8 cellular contexts compared by ENCODE assay signal in genomic region chr15:32029862-32030781, GRCh38. TPM values are rescaled to one million over a fixed set of nuclear protein-coding genes. Genes with fewer than 3 reads are reported as not detected.
DNase-seq lines count a peak whose midpoint lies in the region; FAIRE-seq and TF ChIP-seq lines count a peak whose summit lies in the region.

TSS of gene CHRNA7 (plus strand) at chr15:32030515. CDS start at chr15:32030595, 80 bp downstream.

- no peak for TF ChIP-seq EP300 in SK-N-SH (IDR thresholded peaks at IDR 0.05; ENCODE audit: borderline replicate concordance in 1 of 2, low read depth in 1 of 2, low read length in 1 of 2)

- no peaks in the 10 kb centered on the region for H3K36me3 ChIP-seq in BLaER1
- H3K36me3 ChIP-seq in SK-N-SH (replicated peaks in 1 of 2; ENCODE audit: control insufficient read depth in 1 of 2, insufficient read depth in 2 of 2, low read length in 1 of 2), result no peaks in the 10 kb centered on the region
- no peaks in the 10 kb centered on the region for H3K36me3 ChIP-seq in ectodermal cell (ENCODE audit: control insufficient read depth, insufficient read depth, low read length)

- POLR2A ChIA-PET in SK-N-SH (lab: Yijun Ruan, JAX), result interaction anchor here (0.6 to 2.2 kb wide), 7 partner anchors 33 to 87 kb away, joined by 3 to 17 read pairs (median 4); no protein-coding TSS in a partner anchor

- H3K27ac ChIP-seq in BLaER1 (peak within 1 kb of the TSS; percentile 70; the same call in 1 of the 2 replicates), SK-N-SH (ENCODE audit: low read depth in 2 of 2, low read length in 1 of 2) (peak within 1 kb of the TSS in 1 of 2 experiments; percentile 92; a peak in 2 of 4 replicates), ectodermal cell (ENCODE audit: insufficient read depth, low read depth, low read length, poor library complexity, severe bottlenecking) (no peak within 1 kb of the TSS), substantia nigra (ENCODE audit: low read depth, low read length, poor library complexity, severe bottlenecking) (no peak within 1 kb of the TSS)

- H4K20me1 ChIP-seq in BLaER1, result no peaks in the 10 kb centered on the region
- no peaks in the 10 kb centered on the region for H4K20me1 ChIP-seq in SK-N-SH (ENCODE audit: insufficient read depth)

- H3K79me2 ChIP-seq in SK-N-SH (ENCODE audit: insufficient read depth), result no peaks in the 10 kb centered on the region

- TF ChIP-seq CTCF in SK-N-SH (IDR thresholded peaks at IDR 0.05), result peak; percentile 10; the same call in 1 of the 2 replicates

- peak; percentile 30 for DNase-seq in GM18507 (ENCODE audit: extremely low spot score, insufficient read length, low read depth)
- DNase-seq in HUDEP-2 (lab: John Stamatoyannopoulos, UW; ENCODE audit: unreplicated experiment in 76 of 76), result peak in 61 of 76 experiments; percentile 2 to 72 (median 37)
- peak; percentile 94 for DNase-seq in SK-N-SH
- peak; percentile 27 to 36 for DNase-seq in lung microvascular endothelial cell (ENCODE audit: low read depth in 2 of 2)
- peak in 42 of 49 donors; percentile 8 to 80 (median 49) for DNase-seq in substantia nigra (lab: John Stamatoyannopoulos, UW)
- DNase-seq in NCI-H2107 treated with DMSO at 0.1 percent for 48 hours (lab: John Stamatoyannopoulos, UW; ENCODE audit: unreplicated experiment), result no peak

- FAIRE-seq in GM18507 (lab: Jason Lieb, UNC), result no peak

- peak within 1 kb of the TSS; percentile 99 for H3K4me2 ChIP-seq in BLaER1
- H3K4me2 ChIP-seq in SK-N-SH, result peak within 1 kb of the TSS; percentile 93

- H3K9me3 ChIP-seq in BLaER1 (no peaks in the 10 kb centered on the region), SK-N-SH (no peaks in the 10 kb centered on the region), ectodermal cell (ENCODE audit: control insufficient read depth, low read length) (no peaks in the 10 kb centered on the region)

- H3F3A ChIP-seq in SK-N-SH (replicated peaks; ENCODE audit: insufficient read depth), result no peaks in the 10 kb centered on the region

- H3K4me1 ChIP-seq in BLaER1 (peaks cover 17% of the 10 kb centered on the region), SK-N-SH (ENCODE audit: control insufficient read depth in 1 of 2, insufficient read depth in 2 of 2, low read depth in 1 of 2, low read length in 1 of 2) (peaks cover 0 to 34% of the 10 kb centered on the region in 2 experiments; a peak in 2 of 4 replicates), ectodermal cell (ENCODE audit: control insufficient read depth, insufficient read depth, low read length) (no peaks in the 10 kb centered on the region)

- peak within 1 kb of the TSS; percentile 96 for H2AFZ ChIP-seq in SK-N-SH (ENCODE audit: low read depth)

- no peak for TF ChIP-seq RAD21 in SK-N-SH (IDR thresholded peaks at IDR 0.05; ENCODE audit: low read length)

- peak within 1 kb of the TSS; percentile 80 for H3K9ac ChIP-seq in BLaER1
- H3K9ac ChIP-seq in SK-N-SH, result no peak within 1 kb of the TSS; the same call in 1 of the 2 replicates

- peak within 1 kb of the TSS; percentile 82 for H3K4me3 ChIP-seq in BLaER1
- peak within 1 kb of the TSS; percentile 58 to 59 for H3K4me3 ChIP-seq in SK-N-SH (ENCODE audit: low read depth in 2 of 2, low read length in 1 of 2)
- H3K4me3 ChIP-seq in ectodermal cell (ENCODE audit: insufficient read depth, low read depth, low read length), result peak within 1 kb of the TSS; percentile 77

- H3K27me3 ChIP-seq in BLaER1, result no peaks in the 10 kb centered on the region; the same call in 1 of the 2 replicates
- peaks cover 23% of the 10 kb centered on the region; the same call in 1 of the 2 replicates for H3K27me3 ChIP-seq in SK-N-SH (ENCODE audit: insufficient read depth)
- H3K27me3 ChIP-seq in ectodermal cell (ENCODE audit: control insufficient read depth, insufficient read depth, low read length, poor library complexity, severe bottlenecking), result peaks cover 33% of the 10 kb centered on the region

- CTCF ChIA-PET in SK-N-SH (lab: Yijun Ruan, JAX), result interaction anchor here (0.7 to 6.9 kb wide), 40 partner anchors 10 to 191 kb away, joined by 3 to 167 read pairs (median 6); no protein-coding TSS in a partner anchor

- WGBS in SK-N-SH (ENCODE audit: low lambda C conversion rate), result under 1% methylated on average over 24 of the region's 92 CpGs
- WGBS in ectodermal cell, 2 experiments, result 0% methylated on average over 87 to 92 of the region's 92 CpGs

- H3K9me2 ChIP-seq in SK-N-SH, result no peaks in the 10 kb centered on the region; the same call in 1 of the 2 replicates

TF ChIP-seq in SK-N-SH, 30 proteins besides CTCF, POLR2A, EP300 and RAD21:
- peak; percentile 67; the same call in 1 of the 2 replicates for TF ChIP-seq MXI1 (IDR thresholded peaks at IDR 0.05; ENCODE audit: low read depth, low read length)
- no peak for TF ChIP-seq EZH2phosphoT487 (IDR thresholded peaks at IDR 0.05; ENCODE audit: borderline replicate concordance, low read depth)

RNA-seq across cellular contexts. Expression of gene CHRNA7, which starts in this region (rescaled TPM):
- 0.38 and 0.80 TPM in 2 replicates for polyA plus RNA-seq in SK-N-SH (2012; rRNA removed)
- polyA plus RNA-seq in SK-N-SH (2012; cell fraction: cytosol; rRNA removed), result 0.50 and 0.64 TPM in 2 replicates
- 0.85 and 2.0 TPM in 2 replicates for polyA plus RNA-seq in SK-N-SH (2012; cell fraction: nucleus; rRNA removed)
- polyA plus RNA-seq in ectodermal cell (2013, experiment 1 of 4), result 3.0 TPM
- polyA plus RNA-seq in ectodermal cell (2013, experiment 2 of 4), result 3.5 TPM
- 3.2 TPM for polyA plus RNA-seq in ectodermal cell (2013, experiment 3 of 4)
- 3.3 TPM for polyA plus RNA-seq in ectodermal cell (2013, experiment 4 of 4)
- 0.65 TPM in 1 of 2 replicates, not detected in the other for total RNA-seq in lung microvascular endothelial cell

Comparison
In these comparisons a context has a peak if more than half of its experiments do, and no peak if none do; other contexts are left out.
1. Peak in DNase-seq in lung microvascular endothelial cell; RNA of the gene not detected or under 1 TPM.